Comparison of ENCODE assay signal across 1 cellular context in genomic region chr5:175854231-175855040, GRCh38.
TF ChIP-seq lines count a peak whose summit lies in the region.

No MANE protein-coding gene starts in this region.

TF ChIP-seq in HepG2, 621 proteins besides CTCF, POLR2A, EP300 and RAD21 (continued from another document and continues in another):
- TF ChIP-seq, protein P1, sequence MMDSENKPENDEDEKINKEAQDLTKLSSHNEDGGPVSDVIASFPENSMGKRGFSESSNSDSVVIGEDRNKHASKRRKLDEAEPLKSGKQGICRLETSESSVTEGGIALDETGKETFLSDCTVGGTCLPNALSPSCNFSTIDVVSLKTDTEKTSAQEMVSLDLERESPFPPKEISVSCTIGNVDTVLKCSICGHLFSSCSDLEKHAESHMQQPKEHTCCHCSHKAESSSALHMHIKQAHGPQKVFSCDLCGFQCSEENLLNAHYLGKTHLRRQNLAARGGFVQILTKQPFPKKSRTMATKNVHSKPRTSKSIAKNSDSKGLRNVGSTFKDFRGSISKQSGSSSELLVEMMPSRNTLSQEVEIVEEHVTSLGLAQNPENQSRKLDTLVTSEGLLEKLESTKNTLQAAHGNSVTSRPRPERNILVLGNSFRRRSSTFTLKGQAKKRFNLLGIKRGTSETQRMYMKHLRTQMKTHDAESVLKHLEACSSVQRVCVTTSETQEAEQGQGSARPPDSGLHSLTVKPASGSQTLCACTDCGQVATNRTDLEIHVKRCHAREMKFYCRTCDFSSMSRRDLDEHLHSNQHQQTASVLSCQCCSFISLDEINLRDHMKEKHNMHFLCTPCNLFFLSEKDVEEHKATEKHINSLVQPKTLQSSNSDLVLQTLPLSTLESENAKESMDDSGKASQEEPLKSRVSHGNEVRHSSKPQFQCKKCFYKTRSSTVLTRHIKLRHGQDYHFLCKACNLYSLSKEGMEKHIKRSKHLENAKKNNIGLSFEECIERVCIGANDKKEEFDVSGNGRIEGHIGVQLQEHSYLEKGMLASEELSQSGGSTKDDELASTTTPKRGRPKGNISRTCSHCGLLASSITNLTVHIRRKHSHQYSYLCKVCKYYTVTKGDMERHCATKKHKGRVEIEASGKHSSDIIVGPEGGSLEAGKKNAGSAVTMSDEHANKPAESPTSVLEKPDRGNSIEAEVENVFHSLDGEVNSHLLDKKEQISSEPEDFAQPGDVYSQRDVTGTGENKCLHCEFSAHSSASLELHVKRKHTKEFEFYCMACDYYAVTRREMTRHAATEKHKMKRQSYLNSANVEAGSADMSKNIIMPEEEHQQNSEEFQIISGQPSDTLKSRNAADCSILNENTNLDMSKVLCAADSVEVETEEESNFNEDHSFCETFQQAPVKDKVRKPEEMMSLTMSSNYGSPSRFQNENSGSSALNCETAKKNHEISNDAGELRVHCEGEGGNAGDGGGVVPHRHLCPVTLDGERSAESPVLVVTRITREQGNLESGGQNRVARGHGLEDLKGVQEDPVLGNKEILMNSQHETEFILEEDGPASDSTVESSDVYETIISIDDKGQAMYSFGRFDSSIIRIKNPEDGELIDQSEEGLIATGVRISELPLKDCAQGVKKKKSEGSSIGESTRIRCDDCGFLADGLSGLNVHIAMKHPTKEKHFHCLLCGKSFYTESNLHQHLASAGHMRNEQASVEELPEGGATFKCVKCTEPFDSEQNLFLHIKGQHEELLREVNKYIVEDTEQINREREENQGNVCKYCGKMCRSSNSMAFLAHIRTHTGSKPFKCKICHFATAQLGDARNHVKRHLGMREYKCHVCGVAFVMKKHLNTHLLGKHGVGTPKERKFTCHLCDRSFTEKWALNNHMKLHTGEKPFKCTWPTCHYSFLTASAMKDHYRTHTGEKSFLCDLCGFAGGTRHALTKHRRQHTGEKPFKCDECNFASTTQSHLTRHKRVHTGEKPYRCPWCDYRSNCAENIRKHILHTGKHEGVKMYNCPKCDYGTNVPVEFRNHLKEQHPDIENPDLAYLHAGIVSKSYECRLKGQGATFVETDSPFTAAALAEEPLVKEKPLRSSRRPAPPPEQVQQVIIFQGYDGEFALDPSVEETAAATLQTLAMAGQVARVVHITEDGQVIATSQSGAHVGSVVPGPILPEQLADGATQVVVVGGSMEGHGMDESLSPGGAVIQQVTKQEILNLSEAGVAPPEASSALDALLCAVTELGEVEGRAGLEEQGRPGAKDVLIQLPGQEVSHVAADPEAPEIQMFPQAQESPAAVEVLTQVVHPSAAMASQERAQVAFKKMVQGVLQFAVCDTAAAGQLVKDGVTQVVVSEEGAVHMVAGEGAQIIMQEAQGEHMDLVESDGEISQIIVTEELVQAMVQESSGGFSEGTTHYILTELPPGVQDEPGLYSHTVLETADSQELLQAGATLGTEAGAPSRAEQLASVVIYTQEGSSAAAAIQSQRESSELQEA (CRISPR knock-in tag; IDR thresholded peaks at IDR 0.05; ENCODE audit: not compliant biosample characterization), result no peak
- TF ChIP-seq, protein P2, sequence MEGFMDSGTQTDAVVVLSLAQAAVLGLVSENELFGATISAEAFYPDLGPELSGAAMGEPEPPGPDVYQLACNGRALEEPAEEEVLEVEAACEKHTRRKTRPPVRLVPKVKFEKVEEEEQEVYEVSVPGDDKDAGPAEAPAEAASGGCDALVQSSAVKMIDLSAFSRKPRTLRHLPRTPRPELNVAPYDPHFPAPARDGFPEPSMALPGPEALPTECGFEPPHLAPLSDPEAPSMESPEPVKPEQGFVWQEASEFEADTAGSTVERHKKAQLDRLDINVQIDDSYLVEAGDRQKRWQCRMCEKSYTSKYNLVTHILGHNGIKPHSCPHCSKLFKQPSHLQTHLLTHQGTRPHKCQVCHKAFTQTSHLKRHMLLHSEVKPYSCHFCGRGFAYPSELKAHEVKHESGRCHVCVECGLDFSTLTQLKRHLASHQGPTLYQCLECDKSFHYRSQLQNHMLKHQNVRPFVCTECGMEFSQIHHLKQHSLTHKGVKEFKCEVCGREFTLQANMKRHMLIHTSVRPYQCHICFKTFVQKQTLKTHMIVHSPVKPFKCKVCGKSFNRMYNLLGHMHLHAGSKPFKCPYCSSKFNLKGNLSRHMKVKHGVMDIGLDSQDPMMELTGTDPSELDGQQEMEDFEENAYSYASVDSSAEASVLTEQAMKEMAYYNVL (CRISPR knock-in tag; IDR thresholded peaks at IDR 0.05; ENCODE audit: borderline replicate concordance), result 0 out of 2 replicates have a peak, but pooled peaks have one; percentile 26
- TF ChIP-seq, protein P3, sequence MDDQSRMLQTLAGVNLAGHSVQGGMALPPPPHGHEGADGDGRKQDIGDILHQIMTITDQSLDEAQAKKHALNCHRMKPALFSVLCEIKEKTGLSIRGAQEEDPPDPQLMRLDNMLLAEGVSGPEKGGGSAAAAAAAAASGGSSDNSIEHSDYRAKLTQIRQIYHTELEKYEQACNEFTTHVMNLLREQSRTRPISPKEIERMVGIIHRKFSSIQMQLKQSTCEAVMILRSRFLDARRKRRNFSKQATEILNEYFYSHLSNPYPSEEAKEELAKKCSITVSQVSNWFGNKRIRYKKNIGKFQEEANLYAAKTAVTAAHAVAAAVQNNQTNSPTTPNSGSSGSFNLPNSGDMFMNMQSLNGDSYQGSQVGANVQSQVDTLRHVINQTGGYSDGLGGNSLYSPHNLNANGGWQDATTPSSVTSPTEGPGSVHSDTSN (CRISPR knock-in tag; IDR thresholded peaks at IDR 0.05; ENCODE audit: borderline replicate concordance), result no peak
- TF ChIP-seq, protein P4, sequence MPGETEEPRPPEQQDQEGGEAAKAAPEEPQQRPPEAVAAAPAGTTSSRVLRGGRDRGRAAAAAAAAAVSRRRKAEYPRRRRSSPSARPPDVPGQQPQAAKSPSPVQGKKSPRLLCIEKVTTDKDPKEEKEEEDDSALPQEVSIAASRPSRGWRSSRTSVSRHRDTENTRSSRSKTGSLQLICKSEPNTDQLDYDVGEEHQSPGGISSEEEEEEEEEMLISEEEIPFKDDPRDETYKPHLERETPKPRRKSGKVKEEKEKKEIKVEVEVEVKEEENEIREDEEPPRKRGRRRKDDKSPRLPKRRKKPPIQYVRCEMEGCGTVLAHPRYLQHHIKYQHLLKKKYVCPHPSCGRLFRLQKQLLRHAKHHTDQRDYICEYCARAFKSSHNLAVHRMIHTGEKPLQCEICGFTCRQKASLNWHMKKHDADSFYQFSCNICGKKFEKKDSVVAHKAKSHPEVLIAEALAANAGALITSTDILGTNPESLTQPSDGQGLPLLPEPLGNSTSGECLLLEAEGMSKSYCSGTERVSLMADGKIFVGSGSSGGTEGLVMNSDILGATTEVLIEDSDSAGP (CRISPR knock-in tag; IDR thresholded peaks at IDR 0.05; ENCODE audit: borderline replicate concordance), result peak; percentile 61
- TF ChIP-seq U2AF2 (IDR thresholded peaks at IDR 0.05; ENCODE audit: low read depth, low read length) (no peak), ZMAT3 (CRISPR knock-in tag; conservative IDR thresholded peaks at IDR 0.05) (no peak), ZNF10 (CRISPR knock-in tag; IDR thresholded peaks at IDR 0.05; ENCODE audit: borderline replicate concordance, low read depth) (no peak), NFE2 (CRISPR knock-in tag; IDR thresholded peaks at IDR 0.05) (peak; percentile 87), ATF1 (CRISPR knock-in tag; IDR thresholded peaks at IDR 0.05) (peak; percentile 77), CENPT (CRISPR knock-in tag; IDR thresholded peaks at IDR 0.05; ENCODE audit: low read depth) (no peak), LBX2 (CRISPR knock-in tag; IDR thresholded peaks at IDR 0.05; ENCODE audit: borderline replicate concordance) (no peak), ZNF513 (CRISPR knock-in tag; conservative IDR thresholded peaks at IDR 0.05) (no peak), ZNF737 (CRISPR knock-in tag; IDR thresholded peaks at IDR 0.05; ENCODE audit: borderline replicate concordance) (no peak), NCOA5 (CRISPR knock-in tag; IDR thresholded peaks at IDR 0.05) (no peak), NBN (conservative IDR thresholded peaks at IDR 0.05) (no peak), PCBP1 (IDR thresholded peaks at IDR 0.05; ENCODE audit: borderline replicate concordance, low read depth, low read length) (no peak), ZKSCAN1 (IDR thresholded peaks at IDR 0.05; ENCODE audit: low read length) (peak; percentile 30; the same call in 1 of the 2 replicates), ZNF510 (CRISPR knock-in tag; IDR thresholded peaks at IDR 0.05; ENCODE audit: low read depth) (peak; percentile 86; the same call in 1 of the 2 replicates), KLF6 (CRISPR knock-in tag; IDR thresholded peaks at IDR 0.05) (no peak; the same call in 1 of the 2 replicates), MBNL3 (CRISPR knock-in tag; conservative IDR thresholded peaks at IDR 0.05) (no peak), ZSCAN5A (CRISPR knock-in tag; IDR thresholded peaks at IDR 0.05; ENCODE audit: borderline replicate concordance) (no peak), ZNF550 (CRISPR knock-in tag; IDR thresholded peaks at IDR 0.05; ENCODE audit: borderline replicate concordance) (no peak)
- TF ChIP-seq, protein P5, sequence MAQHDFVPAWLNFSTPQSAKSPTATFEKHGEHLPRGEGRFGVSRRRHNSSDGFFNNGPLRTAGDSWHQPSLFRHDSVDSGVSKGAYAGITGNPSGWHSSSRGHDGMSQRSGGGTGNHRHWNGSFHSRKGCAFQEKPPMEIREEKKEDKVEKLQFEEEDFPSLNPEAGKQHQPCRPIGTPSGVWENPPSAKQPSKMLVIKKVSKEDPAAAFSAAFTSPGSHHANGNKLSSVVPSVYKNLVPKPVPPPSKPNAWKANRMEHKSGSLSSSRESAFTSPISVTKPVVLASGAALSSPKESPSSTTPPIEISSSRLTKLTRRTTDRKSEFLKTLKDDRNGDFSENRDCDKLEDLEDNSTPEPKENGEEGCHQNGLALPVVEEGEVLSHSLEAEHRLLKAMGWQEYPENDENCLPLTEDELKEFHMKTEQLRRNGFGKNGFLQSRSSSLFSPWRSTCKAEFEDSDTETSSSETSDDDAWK (CRISPR knock-in tag; IDR thresholded peaks at IDR 0.05), result no peak
- TF ChIP-seq, protein P6, sequence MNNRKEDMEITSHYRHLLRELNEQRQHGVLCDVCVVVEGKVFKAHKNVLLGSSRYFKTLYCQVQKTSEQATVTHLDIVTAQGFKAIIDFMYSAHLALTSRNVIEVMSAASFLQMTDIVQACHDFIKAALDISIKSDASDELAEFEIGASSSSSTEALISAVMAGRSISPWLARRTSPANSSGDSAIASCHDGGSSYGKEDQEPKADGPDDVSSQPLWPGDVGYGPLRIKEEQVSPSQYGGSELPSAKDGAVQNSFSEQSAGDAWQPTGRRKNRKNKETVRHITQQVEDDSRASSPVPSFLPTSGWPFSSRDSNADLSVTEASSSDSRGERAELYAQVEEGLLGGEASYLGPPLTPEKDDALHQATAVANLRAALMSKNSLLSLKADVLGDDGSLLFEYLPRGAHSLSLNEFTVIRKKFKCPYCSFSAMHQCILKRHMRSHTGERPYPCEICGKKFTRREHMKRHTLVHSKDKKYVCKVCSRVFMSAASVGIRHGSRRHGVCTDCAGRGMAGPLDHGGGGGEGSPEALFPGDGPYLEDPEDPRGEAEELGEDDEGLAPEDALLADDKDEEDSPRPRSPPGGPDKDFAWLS (CRISPR knock-in tag; IDR thresholded peaks at IDR 0.05; ENCODE audit: borderline replicate concordance), result no peak
- TF ChIP-seq, protein P7, sequence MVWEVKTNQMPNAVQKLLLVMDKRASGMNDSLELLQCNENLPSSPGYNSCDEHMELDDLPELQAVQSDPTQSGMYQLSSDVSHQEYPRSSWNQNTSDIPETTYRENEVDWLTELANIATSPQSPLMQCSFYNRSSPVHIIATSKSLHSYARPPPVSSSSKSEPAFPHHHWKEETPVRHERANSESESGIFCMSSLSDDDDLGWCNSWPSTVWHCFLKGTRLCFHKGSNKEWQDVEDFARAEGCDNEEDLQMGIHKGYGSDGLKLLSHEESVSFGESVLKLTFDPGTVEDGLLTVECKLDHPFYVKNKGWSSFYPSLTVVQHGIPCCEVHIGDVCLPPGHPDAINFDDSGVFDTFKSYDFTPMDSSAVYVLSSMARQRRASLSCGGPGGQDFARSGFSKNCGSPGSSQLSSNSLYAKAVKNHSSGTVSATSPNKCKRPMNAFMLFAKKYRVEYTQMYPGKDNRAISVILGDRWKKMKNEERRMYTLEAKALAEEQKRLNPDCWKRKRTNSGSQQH (CRISPR knock-in tag; IDR thresholded peaks at IDR 0.05; ENCODE audit: low read depth), result peak; percentile 69; the same call in 1 of the 2 replicates
- TF ChIP-seq, protein P8, sequence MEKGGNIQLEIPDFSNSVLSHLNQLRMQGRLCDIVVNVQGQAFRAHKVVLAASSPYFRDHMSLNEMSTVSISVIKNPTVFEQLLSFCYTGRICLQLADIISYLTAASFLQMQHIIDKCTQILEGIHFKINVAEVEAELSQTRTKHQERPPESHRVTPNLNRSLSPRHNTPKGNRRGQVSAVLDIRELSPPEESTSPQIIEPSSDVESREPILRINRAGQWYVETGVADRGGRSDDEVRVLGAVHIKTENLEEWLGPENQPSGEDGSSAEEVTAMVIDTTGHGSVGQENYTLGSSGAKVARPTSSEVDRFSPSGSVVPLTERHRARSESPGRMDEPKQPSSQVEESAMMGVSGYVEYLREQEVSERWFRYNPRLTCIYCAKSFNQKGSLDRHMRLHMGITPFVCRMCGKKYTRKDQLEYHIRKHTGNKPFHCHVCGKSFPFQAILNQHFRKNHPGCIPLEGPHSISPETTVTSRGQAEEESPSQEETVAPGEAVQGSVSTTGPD (CRISPR knock-in tag; IDR thresholded peaks at IDR 0.05), result peak; percentile 93
